Comparison of ENCODE assay signal across 10 cellular contexts in genomic region chr22:20584029-20584871, GRCh38.
"Had no signal": no experiment of that assay in that cellular context is flagged by ENCODE, and none has a peak within 500 bp of the region (broad histone marks: within the 10 kb centered on the region; RNA-seq: fewer than 3 reads in every experiment).

No MANE protein-coding gene starts in this region.

- H3K4me3 Mint-ChIP-seq: activated naive CD8-positive, alpha-beta T cell treated with anti-CD3 and anti-CD28 coated beads, Interleukin-2, amount 50 U/mL, for 24 hours; T-helper 1 cell treated with Interleukin-12 subunit alpha and Interleukin-12 subunit beta and Interleukin-4 antibody, amounts not matched to agents 30 μg/mL and 1 μg/mL, for 36 hours had no signal

- DNase-seq: activated CD4-positive, alpha-beta T cell treated with anti-CD3 and anti-CD28 coated beads, Interleukin-2, amount 50 U/mL, for 48 hours; activated effector memory CD4-positive, alpha-beta T cell treated with Interleukin-2 at 50 U/mL for 16 hours; activated naive CD8-positive, alpha-beta T cell treated with anti-CD3 and anti-CD28 coated beads, Interleukin-2, amount 50 U/mL, for 24 hours; colonic mucosa; foreskin melanocyte; ovary; stimulated activated CD4-positive, alpha-beta T cell treated with anti-CD3 and anti-CD28 coated beads, Interleukin-4, amount 100 ng/mL, for 24 hours; stomach had no signal

- H3K9me3 Mint-ChIP-seq: activated naive CD8-positive, alpha-beta T cell treated with anti-CD3 and anti-CD28 coated beads, Interleukin-2, amount 50 U/mL, for 24 hours; T-helper 1 cell treated with Interleukin-12 subunit alpha and Interleukin-12 subunit beta and Interleukin-4 antibody, amounts not matched to agents 30 μg/mL and 1 μg/mL, for 36 hours had no signal

- ATAC-seq: activated CD4-positive, CD25-positive, alpha-beta regulatory T cell treated with anti-CD3 and anti-CD28 coated beads, Interleukin-2, amount 50 U/mL, for 24 hours; activated naive CD8-positive, alpha-beta T cell treated with anti-CD3 and anti-CD28 coated beads, Interleukin-2, amount 50 U/mL, for 24 hours had no signal

- H3K27ac Mint-ChIP-seq: activated naive CD8-positive, alpha-beta T cell treated with anti-CD3 and anti-CD28 coated beads, Interleukin-2, amount 50 U/mL, for 24 hours; T-helper 1 cell treated with Interleukin-12 subunit alpha and Interleukin-12 subunit beta and Interleukin-4 antibody, amounts not matched to agents 30 μg/mL and 1 μg/mL, for 36 hours had no signal

- H3K27me3 Mint-ChIP-seq: activated naive CD8-positive, alpha-beta T cell treated with anti-CD3 and anti-CD28 coated beads, Interleukin-2, amount 50 U/mL, for 24 hours had no signal
